18 cellular contexts compared by ENCODE assay signal in genomic region chr16:8645141-8645521, GRCh38. TPM values are rescaled to one million over a fixed set of nuclear protein-coding genes. Genes with fewer than 3 reads are reported as not detected.
DNase-seq lines count a peak whose midpoint lies in the region; ATAC-seq and TF ChIP-seq lines count a peak whose summit lies in the region.
"Had no signal": no experiment of that assay in that cellular context is flagged by ENCODE, and none has a peak within 500 bp of the region (broad histone marks: within the 10 kb centered on the region; RNA-seq: fewer than 3 reads in every experiment).

No MANE protein-coding gene starts in this region.

- no peak overlapping the region for H3K4me3 Mint-ChIP-seq in CD4-positive, alpha-beta T cell
- H3K4me3 Mint-ChIP-seq in activated T-helper 1 cell treated with anti-CD3 and anti-CD28 coated beads, Interleukin-12 subunit alpha, Interleukin-12 subunit beta, Interleukin-2, Interleukin-4 antibody, amounts not matched to agents 30 ng/mL and 10 ng/mL and 1 ng/mL, durations not matched to agents 14 hours and 24 hours and 36 hours = no peak overlapping the region

- peak overlapping the region; percentile 58 for H3K27ac ChIP-seq in BLaER1
- peak overlapping the region; percentile 10 for H3K27ac ChIP-seq in CD4-positive, alpha-beta T cell (ENCODE audit: low read depth, low read length)
- H3K27ac ChIP-seq: sigmoid colon had no signal

- no peak for DNase-seq in CD4-positive, alpha-beta T cell
- no peak for DNase-seq in activated T-helper 1 cell treated with anti-CD3 and anti-CD28 coated beads, Interleukin-12 subunit alpha, Interleukin-12 subunit beta, Interleukin-2, Interleukin-4 antibody, amounts not matched to agents 30 ng/mL and 10 ng/mL and 1 ng/mL, durations not matched to agents 14 hours and 24 hours and 36 hours (ENCODE audit: low spot score)
- DNase-seq in stimulated activated CD4-positive, alpha-beta T cell treated with anti-CD3 and anti-CD28 coated beads, Interleukin-4, amount 100 ng/mL, for 1 hour = no peak
- DNase-seq in NCI-H1105 treated with DMSO at 0.1 percent for 48 hours (lab: John Stamatoyannopoulos, UW) = no peak
- no peak for DNase-seq in SHP77 (lab: John Stamatoyannopoulos, UW)
- DNase-seq in anterior cingulate cortex (lab: John Stamatoyannopoulos, UW) = no peak
- DNase-seq: NCI-H1930, sigmoid colon had no signal

- no peak for ATAC-seq in CD4-positive, alpha-beta T cell (ENCODE audit: poor library complexity)

- peaks cover 18% of the 10 kb centered on the region for H3K4me1 Mint-ChIP-seq in CD4-positive, alpha-beta T cell (ENCODE audit: low read depth)
- H3K4me1 Mint-ChIP-seq in activated T-helper 1 cell treated with anti-CD3 and anti-CD28 coated beads, Interleukin-12 subunit alpha, Interleukin-12 subunit beta, Interleukin-2, Interleukin-4 antibody, amounts not matched to agents 30 ng/mL and 10 ng/mL and 1 ng/mL, durations not matched to agents 14 hours and 24 hours and 36 hours (ENCODE audit: low read depth) = peaks cover 8% of the 10 kb centered on the region

- TF ChIP-seq CTCF in CD4-positive, alpha-beta T cell (IDR thresholded peaks at IDR 0.05) = no peak

- no peaks in the 10 kb centered on the region for H4K20me1 ChIP-seq in BLaER1

- peak overlapping the region; percentile 33 for H3K27ac Mint-ChIP-seq in CD4-positive, alpha-beta T cell
- peak overlapping the region; percentile 43 for H3K27ac Mint-ChIP-seq in activated T-helper 1 cell treated with anti-CD3 and anti-CD28 coated beads, Interleukin-12 subunit alpha, Interleukin-12 subunit beta, Interleukin-2, Interleukin-4 antibody, amounts not matched to agents 30 ng/mL and 10 ng/mL and 1 ng/mL, durations not matched to agents 14 hours and 24 hours and 36 hours

- H3K27me3 ChIP-seq in BLaER1 (no peaks in the 10 kb centered on the region), mononuclear cell (ENCODE audit: insufficient read depth, low read length) (no peaks in the 10 kb centered on the region)
- no peaks in the 10 kb centered on the region for H3K27me3 ChIP-seq in CD4-positive, alpha-beta T cell (ENCODE audit: control insufficient read depth, insufficient read depth, low read length)
- H3K27me3 ChIP-seq: sigmoid colon had no signal

- intact Hi-C loops in CD4-positive, alpha-beta T cell (cut with DNase I, micrococcal nuclease) = loop anchor here in 1 of 2 experiments (2.0 kb wide), 1 partner anchor 78 kb away; no protein-coding TSS in a partner anchor
- intact Hi-C loops in activated T-helper 1 cell treated with anti-CD3 and anti-CD28 coated beads, Interleukin-12 subunit alpha, Interleukin-12 subunit beta, Interleukin-2, Interleukin-4 antibody, amounts not matched to agents 30 ng/mL and 10 ng/mL and 1 ng/mL, durations not matched to agents 14 hours and 24 hours and 36 hours (cut with micrococcal nuclease) = no loop called here

- H3K36me3 ChIP-seq in BLaER1 = peaks cover 94% of the 10 kb centered on the region

- H3K9me3 Mint-ChIP-seq in CD4-positive, alpha-beta T cell = no peaks in the 10 kb centered on the region
- H3K9me3 Mint-ChIP-seq in activated T-helper 1 cell treated with anti-CD3 and anti-CD28 coated beads, Interleukin-12 subunit alpha, Interleukin-12 subunit beta, Interleukin-2, Interleukin-4 antibody, amounts not matched to agents 30 ng/mL and 10 ng/mL and 1 ng/mL, durations not matched to agents 14 hours and 24 hours and 36 hours = no peaks in the 10 kb centered on the region

- H3K9me3 ChIP-seq in BLaER1 = no peaks in the 10 kb centered on the region
- no peaks in the 10 kb centered on the region for H3K9me3 ChIP-seq in CD4-positive, alpha-beta T cell (ENCODE audit: control insufficient read depth, low read length)
- no peaks in the 10 kb centered on the region for H3K9me3 ChIP-seq in mononuclear cell (ENCODE audit: low read depth, low read length)
- H3K9me3 ChIP-seq: sigmoid colon had no signal

- CTCF ChIA-PET in CD4-positive, alpha-beta T cell (lab: Charles Lee) = no interaction called here

- POLR2A ChIA-PET in CD4-positive, alpha-beta T cell (lab: Charles Lee) = interaction anchor here (0.7 to 1.0 kb wide), 2 partner anchors 26 to 28 kb away, joined by 3 read pairs; no protein-coding TSS in a partner anchor

- peaks cover 76% of the 10 kb centered on the region for H3K36me3 Mint-ChIP-seq in CD4-positive, alpha-beta T cell (ENCODE audit: low read depth)
- H3K36me3 Mint-ChIP-seq in activated T-helper 1 cell treated with anti-CD3 and anti-CD28 coated beads, Interleukin-12 subunit alpha, Interleukin-12 subunit beta, Interleukin-2, Interleukin-4 antibody, amounts not matched to agents 30 ng/mL and 10 ng/mL and 1 ng/mL, durations not matched to agents 14 hours and 24 hours and 36 hours (ENCODE audit: low read depth) = peaks cover 61% of the 10 kb centered on the region

- H3K4me2 ChIP-seq in BLaER1 = peak overlapping the region; percentile 62

- peak overlapping the region; percentile 60; the same call in 1 of the 2 replicates for H3K9ac ChIP-seq in BLaER1

- H3K4me3 ChIP-seq in BLaER1 (no peak overlapping the region), mononuclear cell (ENCODE audit: low read length) (peak overlapping the region; percentile 26)
- H3K4me3 ChIP-seq: sigmoid colon had no signal

- no peaks in the 10 kb centered on the region for H3K27me3 Mint-ChIP-seq in CD4-positive, alpha-beta T cell
- H3K27me3 Mint-ChIP-seq in activated T-helper 1 cell treated with anti-CD3 and anti-CD28 coated beads, Interleukin-12 subunit alpha, Interleukin-12 subunit beta, Interleukin-2, Interleukin-4 antibody, amounts not matched to agents 30 ng/mL and 10 ng/mL and 1 ng/mL, durations not matched to agents 14 hours and 24 hours and 36 hours (ENCODE audit: insufficient read depth) = no peaks in the 10 kb centered on the region

- peaks cover 49% of the 10 kb centered on the region for H3K4me1 ChIP-seq in BLaER1
- peaks cover 27% of the 10 kb centered on the region for H3K4me1 ChIP-seq in mononuclear cell (ENCODE audit: insufficient read depth, low read length)
- H3K4me1 ChIP-seq: sigmoid colon had no signal

RNA-seq across cellular contexts. Expression of gene METTL22, which starts 23.6 kb away (rescaled TPM):
- 10 to 100 TPM; 23.2 to 26.5 TPM for total RNA-seq in CD4-positive, alpha-beta T cell
- 30.0 and 32.0 TPM in 2 replicates for total RNA-seq in activated T-helper 1 cell treated with anti-CD3 and anti-CD28 coated beads, Interleukin-12 subunit alpha, Interleukin-12 subunit beta, Interleukin-2, Interleukin-4 antibody, amounts not matched to agents 30 ng/mL and 10 ng/mL and 1 ng/mL, durations not matched to agents 14 hours and 24 hours and 36 hours
- 19.6 TPM for total RNA-seq in mononuclear cell

RNA-seq across cellular contexts. Expression of gene ABAT, which starts 29.3 kb away (rescaled TPM):
- 1 to 10 TPM; 4.1 to 4.4 TPM for total RNA-seq in CD4-positive, alpha-beta T cell
- total RNA-seq in activated T-helper 1 cell treated with anti-CD3 and anti-CD28 coated beads, Interleukin-12 subunit alpha, Interleukin-12 subunit beta, Interleukin-2, Interleukin-4 antibody, amounts not matched to agents 30 ng/mL and 10 ng/mL and 1 ng/mL, durations not matched to agents 14 hours and 24 hours and 36 hours = 7.3 and 7.7 TPM in 2 replicates
- total RNA-seq in mononuclear cell = 2.5 TPM

RNA-seq across cellular contexts. Expression of gene TMEM114, which starts 54.8 kb away (rescaled TPM):
- not detected for total RNA-seq in CD4-positive, alpha-beta T cell
- total RNA-seq in activated T-helper 1 cell treated with anti-CD3 and anti-CD28 coated beads, Interleukin-12 subunit alpha, Interleukin-12 subunit beta, Interleukin-2, Interleukin-4 antibody, amounts not matched to agents 30 ng/mL and 10 ng/mL and 1 ng/mL, durations not matched to agents 14 hours and 24 hours and 36 hours = not detected in 2 replicates
- total RNA-seq in mononuclear cell = not detected
- total RNA-seq: fibroblast of villous mesenchyme; HepG2; M059J; NCI-H460; osteoblast; Right ventricle myocardium superior; sigmoid colon; T-helper 2 cell treated with Interferon-gamma antibody and Interleukin-4, amounts not matched to agents 100 ng/mL and 5 ng/mL, for 36 hours; temporal lobe had no signal
